Comparison of ENCODE assay signal across 1 cellular context in the genomic region with DNA sequence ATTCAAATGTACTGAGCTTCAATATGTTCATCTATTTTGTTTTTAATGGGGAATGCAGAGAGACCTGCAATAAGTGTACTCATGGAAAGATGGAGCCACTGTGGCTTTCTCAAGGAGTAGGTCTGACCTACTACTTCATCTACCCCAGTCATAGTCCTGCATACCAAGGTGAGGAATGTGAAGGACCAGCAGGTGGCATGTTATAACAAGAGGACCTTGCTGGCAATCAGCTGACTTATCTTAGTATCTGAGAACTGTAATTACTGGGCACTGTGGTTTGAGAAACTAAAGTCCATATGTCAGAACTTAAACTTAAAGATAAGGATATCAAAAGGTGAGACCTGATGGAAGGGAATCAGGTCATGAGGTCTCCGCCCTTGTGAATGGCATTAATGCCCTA.
TF ChIP-seq lines count a peak whose summit lies in the region.

No MANE protein-coding gene starts in this region.

TF ChIP-seq in GM23338, 12 proteins besides CTCF, POLR2A, EP300 and RAD21 (continued from another document):
- TF ChIP-seq, protein P1, sequence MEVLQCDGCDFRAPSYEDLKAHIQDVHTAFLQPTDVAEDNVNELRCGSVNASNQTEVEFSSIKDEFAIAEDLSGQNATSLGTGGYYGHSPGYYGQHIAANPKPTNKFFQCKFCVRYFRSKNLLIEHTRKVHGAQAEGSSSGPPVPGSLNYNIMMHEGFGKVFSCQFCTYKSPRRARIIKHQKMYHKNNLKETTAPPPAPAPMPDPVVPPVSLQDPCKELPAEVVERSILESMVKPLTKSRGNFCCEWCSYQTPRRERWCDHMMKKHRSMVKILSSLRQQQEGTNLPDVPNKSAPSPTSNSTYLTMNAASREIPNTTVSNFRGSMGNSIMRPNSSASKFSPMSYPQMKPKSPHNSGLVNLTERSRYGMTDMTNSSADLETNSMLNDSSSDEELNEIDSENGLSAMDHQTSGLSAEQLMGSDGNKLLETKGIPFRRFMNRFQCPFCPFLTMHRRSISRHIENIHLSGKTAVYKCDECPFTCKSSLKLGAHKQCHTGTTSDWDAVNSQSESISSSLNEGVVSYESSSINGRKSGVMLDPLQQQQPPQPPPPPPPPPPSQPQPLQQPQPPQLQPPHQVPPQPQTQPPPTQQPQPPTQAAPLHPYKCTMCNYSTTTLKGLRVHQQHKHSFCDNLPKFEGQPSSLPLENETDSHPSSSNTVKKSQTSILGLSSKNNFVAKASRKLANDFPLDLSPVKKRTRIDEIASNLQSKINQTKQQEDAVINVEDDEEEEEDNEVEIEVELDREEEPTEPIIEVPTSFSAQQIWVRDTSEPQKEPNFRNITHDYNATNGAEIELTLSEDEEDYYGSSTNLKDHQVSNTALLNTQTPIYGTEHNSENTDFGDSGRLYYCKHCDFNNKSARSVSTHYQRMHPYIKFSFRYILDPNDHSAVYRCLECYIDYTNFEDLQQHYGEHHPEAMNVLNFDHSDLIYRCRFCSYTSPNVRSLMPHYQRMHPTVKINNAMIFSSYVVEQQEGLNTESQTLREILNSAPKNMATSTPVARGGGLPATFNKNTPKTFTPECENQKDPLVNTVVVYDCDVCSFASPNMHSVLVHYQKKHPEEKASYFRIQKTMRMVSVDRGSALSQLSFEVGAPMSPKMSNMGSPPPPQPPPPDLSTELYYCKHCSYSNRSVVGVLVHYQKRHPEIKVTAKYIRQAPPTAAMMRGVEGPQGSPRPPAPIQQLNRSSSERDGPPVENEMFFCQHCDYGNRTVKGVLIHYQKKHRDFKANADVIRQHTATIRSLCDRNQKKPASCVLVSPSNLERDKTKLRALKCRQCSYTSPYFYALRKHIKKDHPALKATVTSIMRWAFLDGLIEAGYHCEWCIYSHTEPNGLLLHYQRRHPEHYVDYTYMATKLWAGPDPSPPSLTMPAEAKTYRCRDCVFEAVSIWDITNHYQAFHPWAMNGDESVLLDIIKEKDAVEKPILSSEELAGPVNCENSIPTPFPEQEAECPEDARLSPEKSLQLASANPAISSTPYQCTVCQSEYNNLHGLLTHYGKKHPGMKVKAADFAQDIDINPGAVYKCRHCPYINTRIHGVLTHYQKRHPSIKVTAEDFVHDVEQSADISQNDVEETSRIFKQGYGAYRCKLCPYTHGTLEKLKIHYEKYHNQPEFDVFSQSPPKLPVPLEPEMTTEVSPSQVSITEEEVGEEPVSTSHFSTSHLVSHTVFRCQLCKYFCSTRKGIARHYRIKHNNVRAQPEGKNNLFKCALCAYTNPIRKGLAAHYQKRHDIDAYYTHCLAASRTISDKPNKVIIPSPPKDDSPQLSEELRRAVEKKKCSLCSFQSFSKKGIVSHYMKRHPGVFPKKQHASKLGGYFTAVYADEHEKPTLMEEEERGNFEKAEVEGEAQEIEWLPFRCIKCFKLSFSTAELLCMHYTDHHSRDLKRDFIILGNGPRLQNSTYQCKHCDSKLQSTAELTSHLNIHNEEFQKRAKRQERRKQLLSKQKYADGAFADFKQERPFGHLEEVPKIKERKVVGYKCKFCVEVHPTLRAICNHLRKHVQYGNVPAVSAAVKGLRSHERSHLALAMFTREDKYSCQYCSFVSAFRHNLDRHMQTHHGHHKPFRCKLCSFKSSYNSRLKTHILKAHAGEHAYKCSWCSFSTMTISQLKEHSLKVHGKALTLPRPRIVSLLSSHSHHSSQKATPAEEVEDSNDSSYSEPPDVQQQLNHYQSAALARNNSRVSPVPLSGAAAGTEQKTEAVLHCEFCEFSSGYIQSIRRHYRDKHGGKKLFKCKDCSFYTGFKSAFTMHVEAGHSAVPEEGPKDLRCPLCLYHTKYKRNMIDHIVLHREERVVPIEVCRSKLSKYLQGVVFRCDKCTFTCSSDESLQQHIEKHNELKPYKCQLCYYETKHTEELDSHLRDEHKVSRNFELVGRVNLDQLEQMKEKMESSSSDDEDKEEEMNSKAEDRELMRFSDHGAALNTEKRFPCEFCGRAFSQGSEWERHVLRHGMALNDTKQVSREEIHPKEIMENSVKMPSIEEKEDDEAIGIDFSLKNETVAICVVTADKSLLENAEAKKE (CRISPR knock-in tag; IDR thresholded peaks at IDR 0.05) = no peak
- no peak for TF ChIP-seq NANOG (IDR thresholded peaks at IDR 0.05; ENCODE audit: borderline replicate concordance)
- TF ChIP-seq, protein P2, sequence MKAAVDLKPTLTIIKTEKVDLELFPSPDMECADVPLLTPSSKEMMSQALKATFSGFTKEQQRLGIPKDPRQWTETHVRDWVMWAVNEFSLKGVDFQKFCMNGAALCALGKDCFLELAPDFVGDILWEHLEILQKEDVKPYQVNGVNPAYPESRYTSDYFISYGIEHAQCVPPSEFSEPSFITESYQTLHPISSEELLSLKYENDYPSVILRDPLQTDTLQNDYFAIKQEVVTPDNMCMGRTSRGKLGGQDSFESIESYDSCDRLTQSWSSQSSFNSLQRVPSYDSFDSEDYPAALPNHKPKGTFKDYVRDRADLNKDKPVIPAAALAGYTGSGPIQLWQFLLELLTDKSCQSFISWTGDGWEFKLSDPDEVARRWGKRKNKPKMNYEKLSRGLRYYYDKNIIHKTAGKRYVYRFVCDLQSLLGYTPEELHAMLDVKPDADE (IDR thresholded peaks at IDR 0.05) = no peak
- no peak for TF ChIP-seq ZNF331 (CRISPR knock-in tag; IDR thresholded peaks at IDR 0.05; ENCODE audit: low read depth)
- no peak for TF ChIP-seq CREB1 (CRISPR knock-in tag; IDR thresholded peaks at IDR 0.05; ENCODE audit: low read depth)
- no peak for TF ChIP-seq EZH2phosphoT487 (IDR thresholded peaks at IDR 0.05; ENCODE audit: unreplicated experiment)
TF ChIP-seq in GM23338: peak in this region for 0.
